Comparison of ENCODE assay signal across 10 cellular contexts in genomic region chr12:113591480-113591971, GRCh38.
DNase-seq lines count a peak whose midpoint lies in the region; ATAC-seq, FAIRE-seq and TF ChIP-seq lines count a peak whose summit lies in the region.
"Had no signal": no experiment of that assay in that cellular context is flagged by ENCODE, and none has a peak within 500 bp of the region (broad histone marks: within the 10 kb centered on the region; RNA-seq: fewer than 3 reads in every experiment).

No MANE protein-coding gene starts in this region.

- POLR2A ChIA-PET in K562 (lab: Yijun Ruan, JAX) = interaction anchor here (0.6 to 2.3 kb wide), 11 partner anchors 8 to 198 kb away, joined by 3 to 11 read pairs (median 3); no protein-coding TSS in a partner anchor

- H3K4me3 ChIP-seq in K562 (peak overlapping the region; percentile 49), tibial nerve (no peak overlapping the region)

- BruUV-seq in K562 (replicated peaks; lab: Mats Ljungman, UMichigan) = no TSS peak

- H3K79me2 ChIP-seq in K562 (ENCODE audit: control insufficient read depth, insufficient read depth, low read length) = peaks cover 3% of the 10 kb centered on the region; the same call in 1 of the 3 replicates
- H3K79me2 ChIP-seq: parathyroid adenoma had no signal

- TF ChIP-seq POLR2A in K562 (conservative IDR thresholded peaks at IDR 0.05) = peak; percentile 59
- no peak for TF ChIP-seq POLR2A in tibial nerve (IDR thresholded peaks at IDR 0.05)

- peaks cover 23% of the 10 kb centered on the region for H3K9me3 Mint-ChIP-seq in stimulated activated memory B cell treated with anti-CD40 and anti-IgM and Interleukin-4, amounts not matched to agents 10 μg/mL and 1 μg/mL and 100 μg/mL, for 72 hours

- DNase-seq in activated CD8-positive, alpha-beta memory T cell treated with anti-CD3 and anti-CD28 coated beads, Interleukin-2, amount 50 U/mL, for 48 hours = peak; percentile 58
- DNase-seq in activated CD8-positive, alpha-beta memory T cell treated with anti-CD3 and anti-CD28 coated beads for 24 hours = no peak
- DNase-seq in NCI-H2029 treated with DMSO at 0.1 percent for 48 hours (lab: John Stamatoyannopoulos, UW) (peak; percentile 36), K562 (ENCODE audit: extremely low read depth in 1 of 4, low spot score in 3 of 4) (peak; percentile 93 to 95 (median 94)), tibial nerve (ENCODE audit: low spot score in 2 of 2) (no peak)

- H4K20me1 ChIP-seq in K562 (replicated peaks; ENCODE audit: control insufficient read depth, insufficient read depth, low read length) = no peaks in the 10 kb centered on the region

- H3K9me1 ChIP-seq in K562 (ENCODE audit: control insufficient read depth, insufficient read depth, low read length) = no peaks in the 10 kb centered on the region

- ATAC-seq in K562 (peak; percentile 98), HG02610 (IDR thresholded peaks at IDR 0.05; ENCODE audit: unreplicated experiment) (no peak)
- no peak for ATAC-seq in stimulated activated memory B cell treated with anti-CD40 and anti-IgM and Interleukin-4, amounts not matched to agents 10 μg/mL and 1 μg/mL and 100 μg/mL, for 72 hours
- no peak for ATAC-seq in activated CD4-positive, CD25-positive, alpha-beta regulatory T cell treated with anti-CD3 and anti-CD28 coated beads, Interleukin-2, amount 50 U/mL, for 24 hours

- FAIRE-seq in K562 (lab: Jason Lieb, UNC) = no peak

- no peak overlapping the region for H3K27ac Mint-ChIP-seq in stimulated activated memory B cell treated with anti-CD40 and anti-IgM and Interleukin-4, amounts not matched to agents 10 μg/mL and 1 μg/mL and 100 μg/mL, for 72 hours
- H3K27ac Mint-ChIP-seq: CD4-positive, CD25-positive, alpha-beta regulatory T cell had no signal

- H3K27me3 Mint-ChIP-seq in stimulated activated memory B cell treated with anti-CD40 and anti-IgM and Interleukin-4, amounts not matched to agents 10 μg/mL and 1 μg/mL and 100 μg/mL, for 72 hours = peaks cover 60% of the 10 kb centered on the region

- H3K9me3 ChIP-seq in K562 (replicated peaks; ENCODE audit: control insufficient read depth, insufficient read depth, low read depth, low read length) = no peaks in the 10 kb centered on the region
- H3K9me3 ChIP-seq in tibial nerve = peaks cover 0 to 13% (median 0%) of the 10 kb centered on the region in 4 donors

- H3K27me3 ChIP-seq in K562 (ENCODE audit: control insufficient read depth in 2 of 2, insufficient read depth in 2 of 2, low read length in 2 of 2) (peaks cover 0 to 8% of the 10 kb centered on the region in 2 experiments; a peak in 1 of 5 replicates), tibial nerve (peaks cover 0 to 11% of the 10 kb centered on the region in 2 donors)

- no peak; a peak in 2 of 4 replicates for TF ChIP-seq RAD21 in K562 (CRISPR knock-in tag; conservative IDR thresholded peaks at IDR 0.05 in 1 of 2, IDR thresholded peaks at IDR 0.05 in 1 of 2)

- peak overlapping the region; percentile 84 for H2AFZ ChIP-seq in K562 (ENCODE audit: low read depth, low read length)
- H2AFZ ChIP-seq: parathyroid adenoma had no signal

- intact Hi-C loops in K562 (cut with micrococcal nuclease) = no loop called here

- in situ Hi-C loops in K562 (cut with MboI) = no loop called here

- H3K4me2 ChIP-seq in K562 (ENCODE audit: insufficient read depth, low read length) = peak overlapping the region; percentile 78

- WGBS in K562 (ENCODE audit: insufficient coverage, low coverage, missing lambda C conversion rate) = under 1% methylated on average over 37 of the region's 46 CpGs
- 2% methylated on average over 13 to 46 of the region's 46 CpGs for WGBS in tibial nerve, 2 donors

- peak in 1 of 3 experiments; percentile 4; a peak in 1 of 6 replicates for TF ChIP-seq CTCF in K562 (IDR thresholded peaks at IDR 0.05 in 2 of 3, conservative IDR thresholded peaks at IDR 0.05 in 1 of 3; ENCODE audit: insufficient read depth in 2 of 3, low read depth in 1 of 3, low read length in 3 of 3)
- no peak for TF ChIP-seq CTCF in tibial nerve (IDR thresholded peaks at IDR 0.05)

- H3K27ac ChIP-seq in K562 (ENCODE audit: extremely low read depth, low read depth, low read length) (no peak overlapping the region), tibial nerve (no peak overlapping the region)
- H3K27ac ChIP-seq: parathyroid adenoma had no signal

- CTCF ChIA-PET in K562 (lab: Yijun Ruan, JAX; ENCODE audit: low intra/inter-chr PET ratio) = no interaction called here

- peaks cover 9% of the 10 kb centered on the region for H3K4me1 Mint-ChIP-seq in stimulated activated memory B cell treated with anti-CD40 and anti-IgM and Interleukin-4, amounts not matched to agents 10 μg/mL and 1 μg/mL and 100 μg/mL, for 72 hours

- H3K4me3 Mint-ChIP-seq in stimulated activated memory B cell treated with anti-CD40 and anti-IgM and Interleukin-4, amounts not matched to agents 10 μg/mL and 1 μg/mL and 100 μg/mL, for 72 hours = peak overlapping the region; percentile 51

- H3K4me1 ChIP-seq in K562 (replicated peaks in 1 of 2; ENCODE audit: control insufficient read depth in 2 of 2, insufficient read depth in 2 of 2, low read length in 2 of 2) (peaks cover 4 to 12% of the 10 kb centered on the region in 2 experiments; a peak in 3 of 5 replicates), tibial nerve (peaks cover 0 to 6% (median 0%) of the 10 kb centered on the region in 4 donors)
- H3K4me1 ChIP-seq: parathyroid adenoma had no signal

- peak overlapping the region; percentile 51 to 90 for H3K9ac ChIP-seq in K562 (ENCODE audit: insufficient read depth in 1 of 2, low read depth in 2 of 2, low read length in 2 of 2)
- H3K9ac ChIP-seq: parathyroid adenoma had no signal

- H3K36me3 Mint-ChIP-seq in stimulated activated memory B cell treated with anti-CD40 and anti-IgM and Interleukin-4, amounts not matched to agents 10 μg/mL and 1 μg/mL and 100 μg/mL, for 72 hours = no peaks in the 10 kb centered on the region
- H3K36me3 Mint-ChIP-seq: CD4-positive, CD25-positive, alpha-beta regulatory T cell had no signal

- TF ChIP-seq EP300 in K562 (IDR thresholded peaks at IDR 0.05; ENCODE audit: low read length) = no peak
- TF ChIP-seq EP300 in tibial nerve (IDR thresholded peaks at IDR 0.05) = no peak

- H3K36me3 ChIP-seq in K562 (ENCODE audit: control insufficient read depth, insufficient read depth, low read length) (no peaks in the 10 kb centered on the region; the same call in 2 of the 3 replicates), tibial nerve (no peaks in the 10 kb centered on the region)

TF ChIP-seq in K562, 482 proteins besides CTCF, POLR2A, EP300 and RAD21 (continues in another document):
- TF ChIP-seq NEUROD1 (IDR thresholded peaks at IDR 0.05; ENCODE audit: borderline replicate concordance, low read depth, low read length, partially characterized antibody) = no peak
- no peak for TF ChIP-seq ZNF764 (CRISPR knock-in tag; IDR thresholded peaks at IDR 0.05; ENCODE audit: low read depth)
- TF ChIP-seq THAP12 (CRISPR knock-in tag; IDR thresholded peaks at IDR 0.05) = 0 out of 2 replicates have a peak, but pooled peaks have one; percentile 28
- 0 out of 2 replicates have a peak, but pooled peaks have one; percentile 14 for TF ChIP-seq ZNF830 (CRISPR knock-in tag; IDR thresholded peaks at IDR 0.05)
- TF ChIP-seq ILF3 (IDR thresholded peaks at IDR 0.05; ENCODE audit: borderline replicate concordance) = no peak
- TF ChIP-seq HDAC8 (tag; IDR thresholded peaks at IDR 0.05) = no peak
- TF ChIP-seq NCOA4 (IDR thresholded peaks at IDR 0.05; ENCODE audit: partially characterized antibody) = no peak
- no peak for TF ChIP-seq PCBP2 (IDR thresholded peaks at IDR 0.05; ENCODE audit: low read depth, low read length, poor library complexity, severe bottlenecking)
- no peak for TF ChIP-seq TAL1 (IDR thresholded peaks at IDR 0.05)
- TF ChIP-seq, protein P1, sequence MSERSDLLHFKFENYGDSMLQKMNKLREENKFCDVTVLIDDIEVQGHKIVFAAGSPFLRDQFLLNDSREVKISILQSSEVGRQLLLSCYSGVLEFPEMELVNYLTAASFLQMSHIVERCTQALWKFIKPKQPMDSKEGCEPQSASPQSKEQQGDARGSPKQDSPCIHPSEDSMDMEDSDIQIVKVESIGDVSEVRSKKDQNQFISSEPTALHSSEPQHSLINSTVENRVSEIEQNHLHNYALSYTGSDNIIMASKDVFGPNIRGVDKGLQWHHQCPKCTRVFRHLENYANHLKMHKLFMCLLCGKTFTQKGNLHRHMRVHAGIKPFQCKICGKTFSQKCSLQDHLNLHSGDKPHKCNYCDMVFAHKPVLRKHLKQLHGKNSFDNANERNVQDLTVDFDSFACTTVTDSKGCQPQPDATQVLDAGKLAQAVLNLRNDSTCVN (CRISPR knock-in tag; IDR thresholded peaks at IDR 0.05) = no peak

Comparison
In these comparisons a context has a peak if more than half of its experiments do, and no peak if none do; other contexts are left out.
1. DNase-seq: peak in activated CD8-positive, alpha-beta memory T cell treated with anti-CD3 and anti-CD28 coated beads, Interleukin-2, amount 50 U/mL, for 48 hours (single experiment), NCI-H2029 treated with DMSO at 0.1 percent for 48 hours (single experiment) and K562 (4 of 4); none in activated CD8-positive, alpha-beta memory T cell treated with anti-CD3 and anti-CD28 coated beads for 24 hours (single experiment) and tibial nerve (0 of 2).